In genomic region chr3:130374908-130375307, GRCh38 we compare ENCODE assay signal across 30 cellular contexts. TPM values are rescaled to one million over a fixed set of nuclear protein-coding genes. Genes with fewer than 3 reads are reported as not detected.
"Had no signal": no experiment of that assay in that cellular context is flagged by ENCODE, and none has a peak within 500 bp of the region (broad histone marks: within the 10 kb centered on the region; RNA-seq: fewer than 3 reads in every experiment).

No MANE protein-coding gene starts in this region.

- H3K9me3 Mint-ChIP-seq: neural progenitor cell had no signal

- ATAC-seq: naive thymus-derived CD4-positive, alpha-beta T cell; natural killer cell; psoas muscle; right cardiac atrium; right lobe of liver; stimulated activated naive CD8-positive, alpha-beta T cell treated with anti-CD3 and anti-CD28 coated beads, Interleukin-15, amount 100 ng/mL, for 72 hours; stimulated activated naive CD8-positive, alpha-beta T cell treated with anti-CD3 and anti-CD28 coated beads, Interleukin-15, Interleukin-2, amounts not matched to agents 100 U/mL and 50 U/mL, for 24 hours had no signal

- H3K27ac Mint-ChIP-seq: naive thymus-derived CD4-positive, alpha-beta T cell; natural killer cell; nephron; neural progenitor cell; progenitor cell of endocrine pancreas; stimulated activated memory B cell treated with anti-CD40 and anti-IgM and Interleukin-4, amounts not matched to agents 10 μg/mL and 1 μg/mL and 100 μg/mL, for 72 hours; stimulated activated naive CD8-positive, alpha-beta T cell treated with anti-CD3 and anti-CD28 coated beads, Interleukin-15, amount 100 ng/mL, for 72 hours had no signal

- H3K4me3 Mint-ChIP-seq: naive thymus-derived CD4-positive, alpha-beta T cell; natural killer cell; nephron; neural progenitor cell; stimulated activated memory B cell treated with anti-CD40 and anti-IgM and Interleukin-4, amounts not matched to agents 10 μg/mL and 1 μg/mL and 100 μg/mL, for 72 hours; stimulated activated naive CD8-positive, alpha-beta T cell treated with anti-CD3 and anti-CD28 coated beads, Interleukin-15, amount 100 ng/mL, for 72 hours had no signal

- DNase-seq: naive thymus-derived CD4-positive, alpha-beta T cell; natural killer cell; occipital lobe; ovary; posterior cingulate gyrus; psoas muscle; right cardiac atrium; right lobe of liver; sigmoid colon; small intestine; stimulated activated CD4-positive, alpha-beta T cell treated with anti-CD3 and anti-CD28 coated beads, Interleukin-15, amount 100 ng/mL, for 24 hours; stimulated activated CD4-positive, alpha-beta T cell treated with anti-CD3 and anti-CD28 coated beads, Interleukin-2, amount 100 ng/mL, for 24 hours; stimulated activated CD4-positive, alpha-beta T cell treated with anti-CD3 and anti-CD28 coated beads, Interleukin-2, amount 100 ng/mL, for 48 hours; stimulated activated CD4-positive, alpha-beta T cell treated with anti-CD3 and anti-CD28 coated beads, Interleukin-4, amount 100 ng/mL, for 24 hours; stimulated activated naive CD4-positive, alpha-beta T cell; stimulated activated naive CD8-positive, alpha-beta T cell treated with anti-CD3 and anti-CD28 coated beads, Interleukin-15, amount 100 ng/mL, for 72 hours; stimulated activated naive CD8-positive, alpha-beta T cell treated with anti-CD3 and anti-CD28 coated beads, Interleukin-15, Interleukin-2, amounts not matched to agents 100 U/mL and 50 U/mL, for 24 hours; substantia nigra; testis; tibial artery; transverse colon; upper lobe of left lung had no signal

- H3K4me1 Mint-ChIP-seq: naive thymus-derived CD4-positive, alpha-beta T cell; natural killer cell; nephron; neural progenitor cell; stimulated activated memory B cell treated with anti-CD40 and anti-IgM and Interleukin-4, amounts not matched to agents 10 μg/mL and 1 μg/mL and 100 μg/mL, for 72 hours; stimulated activated naive CD8-positive, alpha-beta T cell treated with anti-CD3 and anti-CD28 coated beads, Interleukin-15, amount 100 ng/mL, for 72 hours had no signal

- H3K36me3 Mint-ChIP-seq: naive thymus-derived CD4-positive, alpha-beta T cell; natural killer cell; neural progenitor cell; stimulated activated memory B cell treated with anti-CD40 and anti-IgM and Interleukin-4, amounts not matched to agents 10 μg/mL and 1 μg/mL and 100 μg/mL, for 72 hours had no signal

RNA-seq across cellular contexts. Expression of gene COL6A5, which starts 29.4 kb away (rescaled TPM):
- total RNA-seq: natural killer cell, osteoblast, progenitor cell of endocrine pancreas, psoas muscle, right cardiac atrium, right lobe of liver, sigmoid colon, skeletal muscle tissue, transverse colon, ureter, vagina had no signal
